8 cellular contexts compared by ENCODE assay signal in the genomic region with DNA sequence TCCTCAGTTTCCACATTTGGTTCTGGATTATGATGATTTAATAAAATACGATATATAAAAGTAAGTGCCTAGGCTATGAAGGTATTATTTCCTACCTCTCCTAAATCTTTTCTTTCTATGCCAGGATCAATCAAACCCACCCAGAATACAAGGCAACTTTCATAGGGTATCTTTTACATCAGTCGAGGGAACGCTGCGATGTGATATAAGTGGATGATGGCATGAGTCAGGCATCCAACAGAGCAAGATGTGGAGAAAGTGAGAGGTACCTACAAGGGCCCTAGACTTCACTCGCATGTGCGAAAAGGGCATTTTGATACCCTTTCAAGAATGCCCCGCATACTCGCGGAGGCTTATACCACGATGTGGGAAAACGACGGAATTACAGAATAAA. TPM values are rescaled to one million over a fixed set of nuclear protein-coding genes. Genes with fewer than 3 reads are reported as not detected.
A peak's percentile ranks its signal among the peaks of the same experiment; 100 is the strongest.
DNase-seq lines count a peak whose midpoint lies in the region; ATAC-seq and TF ChIP-seq lines count a peak whose summit lies in the region.

No MANE protein-coding gene starts in this region.

- H3K27me3 Mint-ChIP-seq in activated naive CD4-positive, alpha-beta T cell treated with anti-CD3 and anti-CD28 coated beads, Interleukin-2, amount 10 ng/mL, durations not matched to agents 7 days and 5 days = peaks cover 63% of the 10 kb centered on the region
- H3K27me3 Mint-ChIP-seq in activated T-helper 17 cell treated with anti-CD3 and anti-CD28 coated beads, Interleukin-2, amount 50 U/mL, for 72 hours = peaks cover 54% of the 10 kb centered on the region

- no peak for TF ChIP-seq CTCF in suprapubic skin (IDR thresholded peaks at IDR 0.05)

- CTCF ChIA-PET in activated naive CD4-positive, alpha-beta T cell treated with anti-CD3 and anti-CD28 coated beads, Interleukin-2, amount 10 ng/mL, durations not matched to agents 7 days and 5 days (lab: Charles Lee) = no interaction called here

- H3K9me3 Mint-ChIP-seq in activated naive CD4-positive, alpha-beta T cell treated with anti-CD3 and anti-CD28 coated beads, Interleukin-2, amount 10 ng/mL, durations not matched to agents 7 days and 5 days = no peaks in the 10 kb centered on the region
- no peaks in the 10 kb centered on the region for H3K9me3 Mint-ChIP-seq in activated T-helper 17 cell treated with anti-CD3 and anti-CD28 coated beads, Interleukin-2, amount 50 U/mL, for 72 hours

- H3K36me3 Mint-ChIP-seq in activated naive CD4-positive, alpha-beta T cell treated with anti-CD3 and anti-CD28 coated beads, Interleukin-2, amount 10 ng/mL, durations not matched to agents 7 days and 5 days = no peaks in the 10 kb centered on the region
- H3K36me3 Mint-ChIP-seq in activated T-helper 17 cell treated with anti-CD3 and anti-CD28 coated beads, Interleukin-2, amount 50 U/mL, for 72 hours (ENCODE audit: low read depth) = no peaks in the 10 kb centered on the region

- TF ChIP-seq POLR2A in suprapubic skin (IDR thresholded peaks at IDR 0.05) = no peak

- H3K27ac Mint-ChIP-seq in activated naive CD4-positive, alpha-beta T cell treated with anti-CD3 and anti-CD28 coated beads, Interleukin-2, amount 10 ng/mL, durations not matched to agents 7 days and 5 days = peak overlapping the region; percentile 43
- H3K27ac Mint-ChIP-seq in activated T-helper 17 cell treated with anti-CD3 and anti-CD28 coated beads, Interleukin-2, amount 50 U/mL, for 72 hours = peak overlapping the region; percentile 49

- no peak for DNase-seq in activated naive CD4-positive, alpha-beta T cell treated with anti-CD3 and anti-CD28 coated beads, Interleukin-2, amount 10 ng/mL, durations not matched to agents 7 days and 5 days
- no peak for DNase-seq in activated naive CD4-positive, alpha-beta T cell treated with anti-CD3 and anti-CD28 coated beads, Interleukin-2, amount 50 U/mL, for 16 hours
- DNase-seq in inferior parietal cortex (ENCODE audit: extremely low spot score) = peak; percentile 62
- no peak for DNase-seq in suprapubic skin (ENCODE audit: low spot score in 2 of 2)
- DNase-seq in AG08396 (ENCODE audit: low spot score) = no peak

- TF ChIP-seq EP300 in suprapubic skin (IDR thresholded peaks at IDR 0.05) = no peak

- peak overlapping the region; percentile 75 for H3K27ac ChIP-seq in suprapubic skin

- peaks cover 20% of the 10 kb centered on the region for H3K27me3 ChIP-seq in suprapubic skin

- WGBS in suprapubic skin = 11% methylated on average over 12 of the region's 12 CpGs

- H3K9me3 ChIP-seq in suprapubic skin = no peaks in the 10 kb centered on the region

- peak overlapping the region; percentile 79 for H3K4me3 Mint-ChIP-seq in activated naive CD4-positive, alpha-beta T cell treated with anti-CD3 and anti-CD28 coated beads, Interleukin-2, amount 10 ng/mL, durations not matched to agents 7 days and 5 days
- peak overlapping the region; percentile 85 for H3K4me3 Mint-ChIP-seq in activated T-helper 17 cell treated with anti-CD3 and anti-CD28 coated beads, Interleukin-2, amount 50 U/mL, for 72 hours

- ATAC-seq in activated T-helper 17 cell treated with anti-CD3 and anti-CD28 coated beads, Interleukin-2, amount 50 U/mL, for 72 hours (replicated peaks) = no peak
- ATAC-seq in GM21515 (IDR thresholded peaks at IDR 0.05; ENCODE audit: unreplicated experiment) = no peak
- ATAC-seq in GM21381 (IDR thresholded peaks at IDR 0.05; ENCODE audit: unreplicated experiment) = no peak

- H3K4me3 ChIP-seq in suprapubic skin = peak overlapping the region; percentile 89

- peaks cover 19% of the 10 kb centered on the region for H3K4me1 ChIP-seq in suprapubic skin

- H3K4me1 Mint-ChIP-seq in activated naive CD4-positive, alpha-beta T cell treated with anti-CD3 and anti-CD28 coated beads, Interleukin-2, amount 10 ng/mL, durations not matched to agents 7 days and 5 days = peaks cover 14% of the 10 kb centered on the region
- H3K4me1 Mint-ChIP-seq in activated T-helper 17 cell treated with anti-CD3 and anti-CD28 coated beads, Interleukin-2, amount 50 U/mL, for 72 hours = peaks cover 4% of the 10 kb centered on the region

- H3K36me3 ChIP-seq in suprapubic skin = no peaks in the 10 kb centered on the region

RNA-seq across cellular contexts. Expression of gene TTLL7, which starts 0.7 kb away (rescaled TPM):
- total RNA-seq in activated T-helper 17 cell treated with anti-CD3 and anti-CD28 coated beads, Interleukin-2, amount 50 U/mL, for 72 hours = 1 to 10 TPM; 2.7 to 6.3 TPM
- 1 to 10 TPM; 1.5 to 3.1 (median 2.3) TPM for total RNA-seq in suprapubic skin
